ENCODE assay signal across 2 cellular contexts in the genomic region with DNA sequence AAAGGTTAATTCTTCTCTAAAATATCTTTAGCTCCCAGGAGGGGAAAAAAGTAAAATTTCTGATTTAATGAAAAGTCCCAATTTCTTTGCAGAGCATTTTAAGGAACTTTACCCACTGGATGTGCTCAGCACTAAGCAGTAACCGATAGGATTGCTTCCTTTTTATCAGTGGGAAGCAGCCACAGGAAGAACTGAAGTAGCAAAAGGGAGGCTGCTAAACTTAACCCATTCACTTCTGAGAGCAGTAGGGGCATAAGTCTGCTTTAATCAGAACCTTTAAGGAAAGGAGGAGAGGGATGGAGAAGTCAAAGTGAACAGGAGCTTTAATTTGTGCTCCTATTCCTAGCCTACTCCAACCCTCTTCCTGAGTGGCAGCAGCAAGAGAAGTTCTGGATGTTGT.
TF ChIP-seq lines count a peak whose summit lies in the region.

A gene (minus strand): TSS at position 137 of the 400 bp plus-strand sequence. CDS start 171 bp downstream, outside the sequence.

TF ChIP-seq in liver, 16 proteins besides CTCF, POLR2A, EP300 and RAD21 (continued from another document):
- TF ChIP-seq, protein P1, sequence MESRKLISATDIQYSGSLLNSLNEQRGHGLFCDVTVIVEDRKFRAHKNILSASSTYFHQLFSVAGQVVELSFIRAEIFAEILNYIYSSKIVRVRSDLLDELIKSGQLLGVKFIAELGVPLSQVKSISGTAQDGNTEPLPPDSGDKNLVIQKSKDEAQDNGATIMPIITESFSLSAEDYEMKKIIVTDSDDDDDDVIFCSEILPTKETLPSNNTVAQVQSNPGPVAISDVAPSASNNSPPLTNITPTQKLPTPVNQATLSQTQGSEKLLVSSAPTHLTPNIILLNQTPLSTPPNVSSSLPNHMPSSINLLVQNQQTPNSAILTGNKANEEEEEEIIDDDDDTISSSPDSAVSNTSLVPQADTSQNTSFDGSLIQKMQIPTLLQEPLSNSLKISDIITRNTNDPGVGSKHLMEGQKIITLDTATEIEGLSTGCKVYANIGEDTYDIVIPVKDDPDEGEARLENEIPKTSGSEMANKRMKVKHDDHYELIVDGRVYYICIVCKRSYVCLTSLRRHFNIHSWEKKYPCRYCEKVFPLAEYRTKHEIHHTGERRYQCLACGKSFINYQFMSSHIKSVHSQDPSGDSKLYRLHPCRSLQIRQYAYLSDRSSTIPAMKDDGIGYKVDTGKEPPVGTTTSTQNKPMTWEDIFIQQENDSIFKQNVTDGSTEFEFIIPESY (IDR thresholded peaks at IDR 0.05), result no peak
- TF ChIP-seq YY1 (IDR thresholded peaks at IDR 0.05), result no peak
- TF ChIP-seq EGR1 (IDR thresholded peaks at IDR 0.05; ENCODE audit: low read depth in 2 of 2), result no peak
- TF ChIP-seq, protein P2, sequence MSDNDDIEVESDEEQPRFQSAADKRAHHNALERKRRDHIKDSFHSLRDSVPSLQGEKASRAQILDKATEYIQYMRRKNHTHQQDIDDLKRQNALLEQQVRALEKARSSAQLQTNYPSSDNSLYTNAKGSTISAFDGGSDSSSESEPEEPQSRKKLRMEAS (IDR thresholded peaks at IDR 0.05), result no peak
- no peak for TF ChIP-seq FOXA2 (IDR thresholded peaks at IDR 0.05)
- no peak for TF ChIP-seq RXRA (IDR thresholded peaks at IDR 0.05)
- TF ChIP-seq NR2F2 (IDR thresholded peaks at IDR 0.05), result no peak
- no peak for TF ChIP-seq HNF4G (IDR thresholded peaks at IDR 0.05)
- TF ChIP-seq, protein P3, sequence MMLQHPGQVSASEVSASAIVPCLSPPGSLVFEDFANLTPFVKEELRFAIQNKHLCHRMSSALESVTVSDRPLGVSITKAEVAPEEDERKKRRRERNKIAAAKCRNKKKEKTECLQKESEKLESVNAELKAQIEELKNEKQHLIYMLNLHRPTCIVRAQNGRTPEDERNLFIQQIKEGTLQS (IDR thresholded peaks at IDR 0.05), result no peak
- TF ChIP-seq JUND (IDR thresholded peaks at IDR 0.05), result no peak
- TF ChIP-seq, protein P4, sequence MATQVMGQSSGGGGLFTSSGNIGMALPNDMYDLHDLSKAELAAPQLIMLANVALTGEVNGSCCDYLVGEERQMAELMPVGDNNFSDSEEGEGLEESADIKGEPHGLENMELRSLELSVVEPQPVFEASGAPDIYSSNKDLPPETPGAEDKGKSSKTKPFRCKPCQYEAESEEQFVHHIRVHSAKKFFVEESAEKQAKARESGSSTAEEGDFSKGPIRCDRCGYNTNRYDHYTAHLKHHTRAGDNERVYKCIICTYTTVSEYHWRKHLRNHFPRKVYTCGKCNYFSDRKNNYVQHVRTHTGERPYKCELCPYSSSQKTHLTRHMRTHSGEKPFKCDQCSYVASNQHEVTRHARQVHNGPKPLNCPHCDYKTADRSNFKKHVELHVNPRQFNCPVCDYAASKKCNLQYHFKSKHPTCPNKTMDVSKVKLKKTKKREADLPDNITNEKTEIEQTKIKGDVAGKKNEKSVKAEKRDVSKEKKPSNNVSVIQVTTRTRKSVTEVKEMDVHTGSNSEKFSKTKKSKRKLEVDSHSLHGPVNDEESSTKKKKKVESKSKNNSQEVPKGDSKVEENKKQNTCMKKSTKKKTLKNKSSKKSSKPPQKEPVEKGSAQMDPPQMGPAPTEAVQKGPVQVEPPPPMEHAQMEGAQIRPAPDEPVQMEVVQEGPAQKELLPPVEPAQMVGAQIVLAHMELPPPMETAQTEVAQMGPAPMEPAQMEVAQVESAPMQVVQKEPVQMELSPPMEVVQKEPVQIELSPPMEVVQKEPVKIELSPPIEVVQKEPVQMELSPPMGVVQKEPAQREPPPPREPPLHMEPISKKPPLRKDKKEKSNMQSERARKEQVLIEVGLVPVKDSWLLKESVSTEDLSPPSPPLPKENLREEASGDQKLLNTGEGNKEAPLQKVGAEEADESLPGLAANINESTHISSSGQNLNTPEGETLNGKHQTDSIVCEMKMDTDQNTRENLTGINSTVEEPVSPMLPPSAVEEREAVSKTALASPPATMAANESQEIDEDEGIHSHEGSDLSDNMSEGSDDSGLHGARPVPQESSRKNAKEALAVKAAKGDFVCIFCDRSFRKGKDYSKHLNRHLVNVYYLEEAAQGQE (IDR thresholded peaks at IDR 0.05), result no peak
TF ChIP-seq in liver: peak in this region for 0.

TF ChIP-seq in HepG2, 621 proteins besides CTCF, POLR2A, EP300 and RAD21 (continued from another document):
- TF ChIP-seq SKI (IDR thresholded peaks at IDR 0.05; ENCODE audit: partially characterized antibody), result no peak
